In the genomic region with DNA sequence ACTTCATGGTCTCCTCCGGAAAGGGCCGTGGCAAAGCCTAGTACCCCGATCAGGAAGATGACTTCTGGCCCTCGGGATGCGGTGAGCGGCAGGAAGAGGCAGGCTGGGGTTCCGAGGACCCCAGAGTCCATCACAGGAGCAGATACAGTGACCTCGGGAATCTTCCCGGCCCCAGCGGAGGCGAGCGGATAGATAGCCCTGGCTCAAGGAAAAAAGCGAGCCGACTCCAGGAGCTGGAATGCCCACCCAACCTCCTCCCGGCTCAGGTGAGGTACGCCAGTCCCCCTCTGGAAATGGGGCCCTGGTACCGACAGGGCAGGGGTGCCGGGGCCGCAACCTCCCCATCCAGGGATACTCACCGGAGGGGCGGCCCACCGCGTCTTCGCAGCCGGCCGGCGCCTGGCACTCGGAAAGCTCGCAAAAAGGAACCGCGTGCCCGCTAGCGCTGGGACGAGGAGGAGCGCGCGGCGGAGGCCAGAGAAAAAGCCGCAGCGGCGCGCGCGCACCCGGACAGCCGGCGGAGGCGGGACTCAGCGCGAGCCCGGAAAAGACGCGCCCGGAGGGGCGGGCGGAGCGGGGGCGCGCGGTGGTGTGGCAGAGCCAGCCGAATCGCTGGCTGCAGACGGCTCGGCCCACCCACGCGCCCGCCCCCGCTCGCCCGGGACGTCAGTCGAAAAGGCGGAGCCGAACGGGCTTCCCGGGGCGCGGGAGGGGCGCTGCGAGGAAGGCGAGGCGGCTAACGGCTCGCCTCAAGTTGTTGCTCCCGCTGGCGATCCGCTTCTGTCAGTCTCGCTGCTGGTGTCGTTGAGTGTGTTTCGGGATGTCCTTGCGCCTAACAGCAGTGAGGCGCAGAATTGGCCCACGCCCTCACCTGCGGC, we compare ENCODE assay signal across 1 cellular context.
A peak's percentile ranks its signal among the peaks of the same experiment; 100 is the strongest.
TF ChIP-seq lines count a peak whose summit lies in the region.

A gene (minus strand): TSS at position 478 of the 878 bp plus-strand sequence. CDS start 49,894 bp downstream, outside the sequence.

TF ChIP-seq in HepG2, 621 proteins besides CTCF, POLR2A, EP300 and RAD21 (continues in another document):
- TF ChIP-seq ZNF749 (CRISPR knock-in tag; IDR thresholded peaks at IDR 0.05; ENCODE audit: borderline replicate concordance) (no peak), BHLHE40 (IDR thresholded peaks at IDR 0.05; ENCODE audit: low read length) (no peak), NFE2L1 (CRISPR knock-in tag; IDR thresholded peaks at IDR 0.05; ENCODE audit: borderline replicate concordance) (no peak), ZSCAN22 (CRISPR knock-in tag; IDR thresholded peaks at IDR 0.05) (no peak), ZNF644 (CRISPR knock-in tag; IDR thresholded peaks at IDR 0.05; ENCODE audit: low read depth) (no peak), KLF6 (CRISPR knock-in tag; IDR thresholded peaks at IDR 0.05) (no peak), PITX1 (CRISPR knock-in tag; IDR thresholded peaks at IDR 0.05) (0 out of 2 replicates have a peak, but pooled peaks have one; percentile 16), NONO (IDR thresholded peaks at IDR 0.05) (no peak), NONO (CRISPR knock-in tag; conservative IDR thresholded peaks at IDR 0.05) (no peak), RARA (CRISPR knock-in tag; IDR thresholded peaks at IDR 0.05) (peak; percentile 24; the same call in 1 of the 2 replicates), RBFOX2 (IDR thresholded peaks at IDR 0.05; ENCODE audit: low read depth, low read length) (peak; percentile 100), CHD4 (IDR thresholded peaks at IDR 0.05; ENCODE audit: borderline replicate concordance, low read length) (no peak), SP2 (CRISPR knock-in tag; IDR thresholded peaks at IDR 0.05) (no peak), SP1 (IDR thresholded peaks at IDR 0.05) (no peak), SP1 (CRISPR knock-in tag; IDR thresholded peaks at IDR 0.05) (peak; percentile 15; the same call in 1 of the 2 replicates), AKAP8 (CRISPR knock-in tag; IDR thresholded peaks at IDR 0.05) (no peak), ZC3H13 (CRISPR knock-in tag; IDR thresholded peaks at IDR 0.05) (0 out of 2 replicates have a peak, but pooled peaks have one; percentile 26), POLR2G (IDR thresholded peaks at IDR 0.05; ENCODE audit: low read depth, low read length) (peak; percentile 70), SRSF1 (optimal IDR thresholded peaks at IDR 0.05; ENCODE audit: low read depth, low read length) (no peak), AGO2 (optimal IDR thresholded peaks at IDR 0.05; ENCODE audit: low read depth, low read length) (peak; percentile 94), NR3C1 (CRISPR knock-in tag; IDR thresholded peaks at IDR 0.05) (no peak), ATF7-NPFF (CRISPR knock-in tag; IDR thresholded peaks at IDR 0.05; ENCODE audit: low read depth) (no peak; the same call in 1 of the 2 replicates)
- TF ChIP-seq, protein P1, sequence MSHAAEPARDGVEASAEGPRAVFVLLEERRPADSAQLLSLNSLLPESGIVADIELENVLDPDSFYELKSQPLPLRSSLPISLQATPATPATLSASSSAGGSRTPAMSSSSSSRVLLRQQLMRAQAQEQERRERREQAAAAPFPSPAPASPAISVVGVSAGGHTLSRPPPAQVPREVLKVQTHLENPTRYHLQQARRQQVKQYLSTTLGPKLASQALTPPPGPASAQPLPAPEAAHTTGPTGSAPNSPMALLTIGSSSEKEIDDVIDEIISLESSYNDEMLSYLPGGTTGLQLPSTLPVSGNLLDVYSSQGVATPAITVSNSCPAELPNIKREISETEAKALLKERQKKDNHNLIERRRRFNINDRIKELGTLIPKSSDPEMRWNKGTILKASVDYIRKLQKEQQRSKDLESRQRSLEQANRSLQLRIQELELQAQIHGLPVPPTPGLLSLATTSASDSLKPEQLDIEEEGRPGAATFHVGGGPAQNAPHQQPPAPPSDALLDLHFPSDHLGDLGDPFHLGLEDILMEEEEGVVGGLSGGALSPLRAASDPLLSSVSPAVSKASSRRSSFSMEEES (CRISPR knock-in tag; IDR thresholded peaks at IDR 0.05) = no peak
- TF ChIP-seq, protein P2, sequence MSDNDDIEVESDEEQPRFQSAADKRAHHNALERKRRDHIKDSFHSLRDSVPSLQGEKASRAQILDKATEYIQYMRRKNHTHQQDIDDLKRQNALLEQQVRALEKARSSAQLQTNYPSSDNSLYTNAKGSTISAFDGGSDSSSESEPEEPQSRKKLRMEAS (IDR thresholded peaks at IDR 0.05) = peak; percentile 18; the same call in 1 of the 2 replicates
- TF ChIP-seq, protein P3, sequence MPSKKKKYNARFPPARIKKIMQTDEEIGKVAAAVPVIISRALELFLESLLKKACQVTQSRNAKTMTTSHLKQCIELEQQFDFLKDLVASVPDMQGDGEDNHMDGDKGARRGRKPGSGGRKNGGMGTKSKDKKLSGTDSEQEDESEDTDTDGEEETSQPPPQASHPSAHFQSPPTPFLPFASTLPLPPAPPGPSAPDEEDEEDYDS (CRISPR knock-in tag; IDR thresholded peaks at IDR 0.05) = peak; percentile 92
- TF ChIP-seq, protein P4, sequence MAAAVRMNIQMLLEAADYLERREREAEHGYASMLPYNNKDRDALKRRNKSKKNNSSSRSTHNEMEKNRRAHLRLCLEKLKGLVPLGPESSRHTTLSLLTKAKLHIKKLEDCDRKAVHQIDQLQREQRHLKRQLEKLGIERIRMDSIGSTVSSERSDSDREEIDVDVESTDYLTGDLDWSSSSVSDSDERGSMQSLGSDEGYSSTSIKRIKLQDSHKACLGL (CRISPR knock-in tag; IDR thresholded peaks at IDR 0.05) = 0 out of 2 replicates have a peak, but pooled peaks have one; percentile 62
- TF ChIP-seq, protein P5, sequence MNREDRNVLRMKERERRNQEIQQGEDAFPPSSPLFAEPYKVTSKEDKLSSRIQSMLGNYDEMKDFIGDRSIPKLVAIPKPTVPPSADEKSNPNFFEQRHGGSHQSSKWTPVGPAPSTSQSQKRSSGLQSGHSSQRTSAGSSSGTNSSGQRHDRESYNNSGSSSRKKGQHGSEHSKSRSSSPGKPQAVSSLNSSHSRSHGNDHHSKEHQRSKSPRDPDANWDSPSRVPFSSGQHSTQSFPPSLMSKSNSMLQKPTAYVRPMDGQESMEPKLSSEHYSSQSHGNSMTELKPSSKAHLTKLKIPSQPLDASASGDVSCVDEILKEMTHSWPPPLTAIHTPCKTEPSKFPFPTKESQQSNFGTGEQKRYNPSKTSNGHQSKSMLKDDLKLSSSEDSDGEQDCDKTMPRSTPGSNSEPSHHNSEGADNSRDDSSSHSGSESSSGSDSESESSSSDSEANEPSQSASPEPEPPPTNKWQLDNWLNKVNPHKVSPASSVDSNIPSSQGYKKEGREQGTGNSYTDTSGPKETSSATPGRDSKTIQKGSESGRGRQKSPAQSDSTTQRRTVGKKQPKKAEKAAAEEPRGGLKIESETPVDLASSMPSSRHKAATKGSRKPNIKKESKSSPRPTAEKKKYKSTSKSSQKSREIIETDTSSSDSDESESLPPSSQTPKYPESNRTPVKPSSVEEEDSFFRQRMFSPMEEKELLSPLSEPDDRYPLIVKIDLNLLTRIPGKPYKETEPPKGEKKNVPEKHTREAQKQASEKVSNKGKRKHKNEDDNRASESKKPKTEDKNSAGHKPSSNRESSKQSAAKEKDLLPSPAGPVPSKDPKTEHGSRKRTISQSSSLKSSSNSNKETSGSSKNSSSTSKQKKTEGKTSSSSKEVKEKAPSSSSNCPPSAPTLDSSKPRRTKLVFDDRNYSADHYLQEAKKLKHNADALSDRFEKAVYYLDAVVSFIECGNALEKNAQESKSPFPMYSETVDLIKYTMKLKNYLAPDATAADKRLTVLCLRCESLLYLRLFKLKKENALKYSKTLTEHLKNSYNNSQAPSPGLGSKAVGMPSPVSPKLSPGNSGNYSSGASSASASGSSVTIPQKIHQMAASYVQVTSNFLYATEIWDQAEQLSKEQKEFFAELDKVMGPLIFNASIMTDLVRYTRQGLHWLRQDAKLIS (CRISPR knock-in tag; IDR thresholded peaks at IDR 0.05) = peak; percentile 95
- TF ChIP-seq, protein P6, sequence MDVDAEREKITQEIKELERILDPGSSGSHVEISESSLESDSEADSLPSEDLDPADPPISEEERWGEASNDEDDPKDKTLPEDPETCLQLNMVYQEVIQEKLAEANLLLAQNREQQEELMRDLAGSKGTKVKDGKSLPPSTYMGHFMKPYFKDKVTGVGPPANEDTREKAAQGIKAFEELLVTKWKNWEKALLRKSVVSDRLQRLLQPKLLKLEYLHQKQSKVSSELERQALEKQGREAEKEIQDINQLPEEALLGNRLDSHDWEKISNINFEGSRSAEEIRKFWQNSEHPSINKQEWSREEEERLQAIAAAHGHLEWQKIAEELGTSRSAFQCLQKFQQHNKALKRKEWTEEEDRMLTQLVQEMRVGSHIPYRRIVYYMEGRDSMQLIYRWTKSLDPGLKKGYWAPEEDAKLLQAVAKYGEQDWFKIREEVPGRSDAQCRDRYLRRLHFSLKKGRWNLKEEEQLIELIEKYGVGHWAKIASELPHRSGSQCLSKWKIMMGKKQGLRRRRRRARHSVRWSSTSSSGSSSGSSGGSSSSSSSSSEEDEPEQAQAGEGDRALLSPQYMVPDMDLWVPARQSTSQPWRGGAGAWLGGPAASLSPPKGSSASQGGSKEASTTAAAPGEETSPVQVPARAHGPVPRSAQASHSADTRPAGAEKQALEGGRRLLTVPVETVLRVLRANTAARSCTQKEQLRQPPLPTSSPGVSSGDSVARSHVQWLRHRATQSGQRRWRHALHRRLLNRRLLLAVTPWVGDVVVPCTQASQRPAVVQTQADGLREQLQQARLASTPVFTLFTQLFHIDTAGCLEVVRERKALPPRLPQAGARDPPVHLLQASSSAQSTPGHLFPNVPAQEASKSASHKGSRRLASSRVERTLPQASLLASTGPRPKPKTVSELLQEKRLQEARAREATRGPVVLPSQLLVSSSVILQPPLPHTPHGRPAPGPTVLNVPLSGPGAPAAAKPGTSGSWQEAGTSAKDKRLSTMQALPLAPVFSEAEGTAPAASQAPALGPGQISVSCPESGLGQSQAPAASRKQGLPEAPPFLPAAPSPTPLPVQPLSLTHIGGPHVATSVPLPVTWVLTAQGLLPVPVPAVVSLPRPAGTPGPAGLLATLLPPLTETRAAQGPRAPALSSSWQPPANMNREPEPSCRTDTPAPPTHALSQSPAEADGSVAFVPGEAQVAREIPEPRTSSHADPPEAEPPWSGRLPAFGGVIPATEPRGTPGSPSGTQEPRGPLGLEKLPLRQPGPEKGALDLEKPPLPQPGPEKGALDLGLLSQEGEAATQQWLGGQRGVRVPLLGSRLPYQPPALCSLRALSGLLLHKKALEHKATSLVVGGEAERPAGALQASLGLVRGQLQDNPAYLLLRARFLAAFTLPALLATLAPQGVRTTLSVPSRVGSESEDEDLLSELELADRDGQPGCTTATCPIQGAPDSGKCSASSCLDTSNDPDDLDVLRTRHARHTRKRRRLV (CRISPR knock-in tag; IDR thresholded peaks at IDR 0.05) = peak; percentile 27; the same call in 1 of the 2 replicates
- TF ChIP-seq, protein P7, sequence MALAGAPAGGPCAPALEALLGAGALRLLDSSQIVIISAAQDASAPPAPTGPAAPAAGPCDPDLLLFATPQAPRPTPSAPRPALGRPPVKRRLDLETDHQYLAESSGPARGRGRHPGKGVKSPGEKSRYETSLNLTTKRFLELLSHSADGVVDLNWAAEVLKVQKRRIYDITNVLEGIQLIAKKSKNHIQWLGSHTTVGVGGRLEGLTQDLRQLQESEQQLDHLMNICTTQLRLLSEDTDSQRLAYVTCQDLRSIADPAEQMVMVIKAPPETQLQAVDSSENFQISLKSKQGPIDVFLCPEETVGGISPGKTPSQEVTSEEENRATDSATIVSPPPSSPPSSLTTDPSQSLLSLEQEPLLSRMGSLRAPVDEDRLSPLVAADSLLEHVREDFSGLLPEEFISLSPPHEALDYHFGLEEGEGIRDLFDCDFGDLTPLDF (CRISPR knock-in tag; IDR thresholded peaks at IDR 0.05) = 0 out of 2 replicates have a peak, but pooled peaks have one; percentile 13
- TF ChIP-seq, protein P8, sequence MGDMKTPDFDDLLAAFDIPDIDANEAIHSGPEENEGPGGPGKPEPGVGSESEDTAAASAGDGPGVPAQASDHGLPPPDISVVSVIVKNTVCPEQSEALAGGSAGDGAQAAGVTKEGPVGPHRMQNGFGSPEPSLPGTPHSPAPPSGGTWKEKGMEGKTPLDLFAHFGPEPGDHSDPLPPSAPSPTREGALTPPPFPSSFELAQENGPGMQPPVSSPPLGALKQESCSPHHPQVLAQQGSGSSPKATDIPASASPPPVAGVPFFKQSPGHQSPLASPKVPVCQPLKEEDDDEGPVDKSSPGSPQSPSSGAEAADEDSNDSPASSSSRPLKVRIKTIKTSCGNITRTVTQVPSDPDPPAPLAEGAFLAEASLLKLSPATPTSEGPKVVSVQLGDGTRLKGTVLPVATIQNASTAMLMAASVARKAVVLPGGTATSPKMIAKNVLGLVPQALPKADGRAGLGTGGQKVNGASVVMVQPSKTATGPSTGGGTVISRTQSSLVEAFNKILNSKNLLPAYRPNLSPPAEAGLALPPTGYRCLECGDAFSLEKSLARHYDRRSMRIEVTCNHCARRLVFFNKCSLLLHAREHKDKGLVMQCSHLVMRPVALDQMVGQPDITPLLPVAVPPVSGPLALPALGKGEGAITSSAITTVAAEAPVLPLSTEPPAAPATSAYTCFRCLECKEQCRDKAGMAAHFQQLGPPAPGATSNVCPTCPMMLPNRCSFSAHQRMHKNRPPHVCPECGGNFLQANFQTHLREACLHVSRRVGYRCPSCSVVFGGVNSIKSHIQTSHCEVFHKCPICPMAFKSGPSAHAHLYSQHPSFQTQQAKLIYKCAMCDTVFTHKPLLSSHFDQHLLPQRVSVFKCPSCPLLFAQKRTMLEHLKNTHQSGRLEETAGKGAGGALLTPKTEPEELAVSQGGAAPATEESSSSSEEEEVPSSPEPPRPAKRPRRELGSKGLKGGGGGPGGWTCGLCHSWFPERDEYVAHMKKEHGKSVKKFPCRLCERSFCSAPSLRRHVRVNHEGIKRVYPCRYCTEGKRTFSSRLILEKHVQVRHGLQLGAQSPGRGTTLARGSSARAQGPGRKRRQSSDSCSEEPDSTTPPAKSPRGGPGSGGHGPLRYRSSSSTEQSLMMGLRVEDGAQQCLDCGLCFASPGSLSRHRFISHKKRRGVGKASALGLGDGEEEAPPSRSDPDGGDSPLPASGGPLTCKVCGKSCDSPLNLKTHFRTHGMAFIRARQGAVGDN (CRISPR knock-in tag; IDR thresholded peaks at IDR 0.05) = peak; percentile 88
